1 cellular context compared by ENCODE assay signal in the genomic region with DNA sequence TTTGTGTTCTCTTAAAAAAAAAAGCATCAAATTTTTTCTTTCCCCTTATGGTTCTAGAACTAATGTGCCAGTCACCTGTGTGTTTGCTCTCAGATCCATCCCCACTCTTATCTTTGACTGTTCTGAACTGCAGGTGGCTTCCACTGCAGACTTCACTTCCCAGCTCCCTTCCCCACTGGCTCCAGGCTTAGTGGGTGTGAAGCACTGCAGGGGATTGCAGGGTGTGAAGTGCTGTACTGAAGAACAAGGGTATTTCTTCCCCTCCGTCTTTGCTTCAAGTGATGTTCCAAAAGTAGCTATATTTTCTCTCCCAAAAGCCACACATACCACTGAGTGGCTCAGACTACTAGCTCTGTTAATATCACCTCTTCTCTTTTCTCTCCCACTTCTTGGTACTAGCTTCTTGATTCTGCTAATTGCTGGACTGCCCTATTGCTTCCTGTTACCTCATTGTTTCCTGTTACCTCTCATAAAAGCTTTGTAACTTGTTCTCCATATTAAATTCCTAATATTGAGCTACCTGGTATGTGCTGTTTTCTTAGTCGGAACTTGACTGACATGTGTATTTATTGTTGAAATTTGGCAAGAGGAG.
TF ChIP-seq lines count a peak whose summit lies in the region.

No MANE protein-coding gene starts in this region.

TF ChIP-seq in H1, 55 proteins besides CTCF, POLR2A, EP300 and RAD21 (continued from another document):
- TF ChIP-seq, protein P1, sequence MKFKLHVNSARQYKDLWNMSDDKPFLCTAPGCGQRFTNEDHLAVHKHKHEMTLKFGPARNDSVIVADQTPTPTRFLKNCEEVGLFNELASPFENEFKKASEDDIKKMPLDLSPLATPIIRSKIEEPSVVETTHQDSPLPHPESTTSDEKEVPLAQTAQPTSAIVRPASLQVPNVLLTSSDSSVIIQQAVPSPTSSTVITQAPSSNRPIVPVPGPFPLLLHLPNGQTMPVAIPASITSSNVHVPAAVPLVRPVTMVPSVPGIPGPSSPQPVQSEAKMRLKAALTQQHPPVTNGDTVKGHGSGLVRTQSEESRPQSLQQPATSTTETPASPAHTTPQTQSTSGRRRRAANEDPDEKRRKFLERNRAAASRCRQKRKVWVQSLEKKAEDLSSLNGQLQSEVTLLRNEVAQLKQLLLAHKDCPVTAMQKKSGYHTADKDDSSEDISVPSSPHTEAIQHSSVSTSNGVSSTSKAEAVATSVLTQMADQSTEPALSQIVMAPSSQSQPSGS (IDR thresholded peaks at IDR 0.05; ENCODE audit: low read length): no peak
- TF ChIP-seq SIX5 (IDR thresholded peaks at IDR 0.05; ENCODE audit: low read depth, low read length): no peak
- no peak for TF ChIP-seq BACH1 (IDR thresholded peaks at IDR 0.05; ENCODE audit: low read length)
- TF ChIP-seq NRF1 (IDR thresholded peaks at IDR 0.05; ENCODE audit: low read depth, low read length): no peak
- no peak for TF ChIP-seq E2F6 (IDR thresholded peaks at IDR 0.05)
- TF ChIP-seq TAF1 (IDR thresholded peaks at IDR 0.05; ENCODE audit: low read depth, low read length): no peak
- no peak for TF ChIP-seq SIN3A (conservative IDR thresholded peaks at IDR 0.05 in 1 of 2, IDR thresholded peaks at IDR 0.05 in 1 of 2; ENCODE audit: low read depth in 1 of 2, low read length in 2 of 2)
- TF ChIP-seq CREB1 (IDR thresholded peaks at IDR 0.05): no peak
